In genomic region chr20:51136326-51136725, GRCh38 we compare ENCODE assay signal across 22 cellular contexts.
A peak's percentile ranks its signal among the peaks of the same experiment; 100 is the strongest.
DNase-seq lines count a peak whose midpoint lies in the region; ATAC-seq and TF ChIP-seq lines count a peak whose summit lies in the region.
"Had no signal": no experiment of that assay in that cellular context is flagged by ENCODE, and none has a peak within 500 bp of the region (broad histone marks: within the 10 kb centered on the region; RNA-seq: fewer than 3 reads in every experiment).

No MANE protein-coding gene starts in this region.

- no peak overlapping the region for H3K4me3 Mint-ChIP-seq in Caco-2 (ENCODE audit: unreplicated experiment)
- H3K4me3 Mint-ChIP-seq in activated naive CD4-positive, alpha-beta T cell treated with anti-CD3 and anti-CD28 coated beads for 36 hours = no peak overlapping the region
- H3K4me3 Mint-ChIP-seq: activated CD4-positive, alpha-beta T cell treated with anti-CD3 and anti-CD28 coated beads for 36 hours; activated T-cell treated with anti-CD3 and anti-CD28 coated beads, Interleukin-2, amount 50 U/mL, for 24 hours; CD4-positive, alpha-beta T cell; nephron had no signal

- BruUV-seq in Caco-2 (replicated peaks; lab: Mats Ljungman, UMichigan) = no TSS peak

- peaks cover 10% of the 10 kb centered on the region for H3K9me3 Mint-ChIP-seq in Caco-2 (ENCODE audit: unreplicated experiment)
- H3K9me3 Mint-ChIP-seq in activated naive CD4-positive, alpha-beta T cell treated with anti-CD3 and anti-CD28 coated beads for 36 hours = no peaks in the 10 kb centered on the region
- H3K9me3 Mint-ChIP-seq: activated T-cell treated with anti-CD3 and anti-CD28 coated beads, Interleukin-2, amount 50 U/mL, for 24 hours; CD4-positive, alpha-beta T cell; nephron had no signal

- H3K27me3 ChIP-seq in Caco-2 (replicated peaks; ENCODE audit: control insufficient read depth, insufficient read depth, low read length) = no peaks in the 10 kb centered on the region
- H3K27me3 ChIP-seq in duodenal mucosa (ENCODE audit: control insufficient read depth in 1 of 2, insufficient read depth in 2 of 2, low read length in 2 of 2) = no peaks in the 10 kb centered on the region

- no peak overlapping the region for H3K9ac ChIP-seq in duodenal mucosa (ENCODE audit: low read depth in 1 of 2, low read length in 2 of 2)

- TF ChIP-seq CTCF in Caco-2 (IDR thresholded peaks at IDR 0.05; ENCODE audit: insufficient read depth in 1 of 2, low read depth in 1 of 2, low read length in 1 of 2, severe bottlenecking in 1 of 2, unreplicated experiment in 1 of 2) (no peak), mucosa of descending colon (IDR thresholded peaks at IDR 0.05) (no peak)

- DNase-seq in Caco-2 (peak; percentile 32 to 62), LoVo (ENCODE audit: low spot score) (peak; percentile 65), mucosa of descending colon (peak in 1 of 3 donors; percentile 76)
- DNase-seq in activated naive CD4-positive, alpha-beta T cell treated with anti-CD3 and anti-CD28 coated beads for 36 hours = no peak
- DNase-seq: activated CD4-positive, alpha-beta T cell treated with anti-CD3 and anti-CD28 coated beads for 36 hours; activated CD8-positive, alpha-beta memory T cell treated with anti-CD3 and anti-CD28 coated beads for 24 hours; activated gamma-delta T cell; activated T-cell treated with anti-CD3 and anti-CD28 coated beads, Interleukin-2, amount 50 U/mL, for 24 hours; caudate nucleus; CD4-positive, alpha-beta T cell; DMS 273 treated with DMSO at 0.1 percent for 48 hours; H7; Karpas-422; retina; stimulated activated CD4-positive, alpha-beta T cell treated with anti-CD3 and anti-CD28 coated beads, Interleukin-2, amount 100 ng/mL, for 24 hours; T-helper 2 cell had no signal

- CTCF ChIA-PET in Caco-2 (lab: Charles Lee) = interaction anchor here (0.6 kb wide), 1 partner anchor 68 kb away, joined by 7 read pairs; no protein-coding TSS in a partner anchor
- CTCF ChIA-PET in activated naive CD4-positive, alpha-beta T cell treated with anti-CD3 and anti-CD28 coated beads for 36 hours (lab: Charles Lee) = no interaction called here

- H3K36me3 ChIP-seq in Caco-2 (ENCODE audit: control insufficient read depth, insufficient read depth, low read length) (no peaks in the 10 kb centered on the region), duodenal mucosa (ENCODE audit: control insufficient read depth in 1 of 2, insufficient read depth in 2 of 2, low read length in 2 of 2) (no peaks in the 10 kb centered on the region), mucosa of descending colon (ENCODE audit: low read depth) (no peaks in the 10 kb centered on the region)

- ATAC-seq in mucosa of descending colon (peak; percentile 94), GM18868 (IDR thresholded peaks at IDR 0.05; ENCODE audit: unreplicated experiment) (no peak), HG03469 (IDR thresholded peaks at IDR 0.05; ENCODE audit: unreplicated experiment) (no peak), GM21723 (IDR thresholded peaks at IDR 0.05; ENCODE audit: unreplicated experiment) (no peak)
- ATAC-seq: activated CD4-positive, alpha-beta T cell treated with anti-CD3 and anti-CD28 coated beads for 36 hours; Right ventricle myocardium inferior had no signal

- peaks cover 5% of the 10 kb centered on the region for H3K4me1 Mint-ChIP-seq in Caco-2 (ENCODE audit: low read depth, unreplicated experiment)
- no peaks in the 10 kb centered on the region for H3K4me1 Mint-ChIP-seq in activated naive CD4-positive, alpha-beta T cell treated with anti-CD3 and anti-CD28 coated beads for 36 hours (ENCODE audit: low read depth)
- H3K4me1 Mint-ChIP-seq: activated CD4-positive, alpha-beta T cell treated with anti-CD3 and anti-CD28 coated beads for 36 hours; nephron had no signal

- no peaks in the 10 kb centered on the region for H3K36me3 Mint-ChIP-seq in Caco-2 (ENCODE audit: insufficient read depth, unreplicated experiment)
- H3K36me3 Mint-ChIP-seq in activated naive CD4-positive, alpha-beta T cell treated with anti-CD3 and anti-CD28 coated beads for 36 hours (ENCODE audit: low read depth) = no peaks in the 10 kb centered on the region

- H3K27ac Mint-ChIP-seq in Caco-2 (ENCODE audit: unreplicated experiment) = no peak overlapping the region
- H3K27ac Mint-ChIP-seq in activated naive CD4-positive, alpha-beta T cell treated with anti-CD3 and anti-CD28 coated beads for 36 hours = no peak overlapping the region
- H3K27ac Mint-ChIP-seq: activated CD4-positive, alpha-beta T cell treated with anti-CD3 and anti-CD28 coated beads for 36 hours; activated T-cell treated with anti-CD3 and anti-CD28 coated beads, Interleukin-2, amount 50 U/mL, for 24 hours; CD4-positive, alpha-beta T cell; nephron had no signal

- no peak overlapping the region for H3K27ac ChIP-seq in duodenal mucosa (ENCODE audit: low read depth, low read length)

- intact Hi-C loops in Caco-2 (cut with micrococcal nuclease; ENCODE audit: unreplicated experiment) (no loop called here), mucosa of descending colon (cut with DNase I, micrococcal nuclease) (no loop called here)
- intact Hi-C loops in activated naive CD4-positive, alpha-beta T cell treated with anti-CD3 and anti-CD28 coated beads for 36 hours (cut with micrococcal nuclease) = no loop called here

- POLR2A ChIA-PET in Caco-2 (lab: Charles Lee) = no interaction called here

- no peaks in the 10 kb centered on the region for H3K9me3 ChIP-seq in Caco-2
- no peaks in the 10 kb centered on the region for H3K9me3 ChIP-seq in duodenal mucosa (ENCODE audit: control insufficient read depth in 1 of 2, low read length in 2 of 2)
- no peaks in the 10 kb centered on the region for H3K9me3 ChIP-seq in mucosa of descending colon

- H3K4me1 ChIP-seq in Caco-2 = no peaks in the 10 kb centered on the region; the same call in 1 of the 2 replicates
- peaks cover 23 to 26% of the 10 kb centered on the region in 2 donors for H3K4me1 ChIP-seq in duodenal mucosa (ENCODE audit: control insufficient read depth in 1 of 2, insufficient read depth in 2 of 2, low read length in 2 of 2)
- H3K4me1 ChIP-seq in mucosa of descending colon (ENCODE audit: low read depth) = peaks cover 13% of the 10 kb centered on the region

- peaks cover 23% of the 10 kb centered on the region for H3K27me3 Mint-ChIP-seq in Caco-2 (ENCODE audit: insufficient read depth, unreplicated experiment)
- H3K27me3 Mint-ChIP-seq in activated naive CD4-positive, alpha-beta T cell treated with anti-CD3 and anti-CD28 coated beads for 36 hours (ENCODE audit: low read depth) = peaks cover 3% of the 10 kb centered on the region

- no peak overlapping the region for H3K4me3 ChIP-seq in Caco-2 (ENCODE audit: low read depth, low read length)
- peak overlapping the region; percentile 11 to 47 for H3K4me3 ChIP-seq in duodenal mucosa (ENCODE audit: low read depth in 1 of 2, low read length in 2 of 2)
- H3K4me3 ChIP-seq in mucosa of descending colon = peak overlapping the region; percentile 6
